In genomic region chr20:17614176-17614811, GRCh38 we compare ENCODE assay signal across 8 cellular contexts. TPM values are rescaled to one million over a fixed set of nuclear protein-coding genes. Genes with fewer than 3 reads are reported as not detected.
DNase-seq lines count a peak whose midpoint lies in the region; TF ChIP-seq lines count a peak whose summit lies in the region.

No MANE protein-coding gene starts in this region.

- H3K27me3 ChIP-seq in layer of hippocampus (ENCODE audit: control insufficient read depth, insufficient read depth, low read length), result no peaks in the 10 kb centered on the region

- TF ChIP-seq CTCF in type B pancreatic cell (conservative IDR thresholded peaks at IDR 0.05), result no peak

- POLR2A ChIA-PET in activated CD4-positive, alpha-beta T cell treated with anti-CD3 and anti-CD28 coated beads, Interleukin-2, amount 10 ng/mL, durations not matched to agents 7 days and 5 days (lab: Charles Lee), result no interaction called here

- peaks cover 41% of the 10 kb centered on the region for H3K4me1 Mint-ChIP-seq in activated CD4-positive, alpha-beta T cell treated with anti-CD3 and anti-CD28 coated beads, Interleukin-2, amount 10 ng/mL, durations not matched to agents 7 days and 5 days
- peaks cover 19% of the 10 kb centered on the region for H3K4me1 Mint-ChIP-seq in activated T-helper 2 cell treated with anti-CD3 and anti-CD28 coated beads, Interferon-gamma antibody, Interleukin-2, Interleukin-4, amounts not matched to agents 10 μg/mL and 5 μg/mL and 100 μg/mL, durations not matched to agents 14 hours and 24 hours and 36 hours (ENCODE audit: low read depth)
- peaks cover 9% of the 10 kb centered on the region for H3K4me1 Mint-ChIP-seq in type B pancreatic cell (ENCODE audit: unreplicated experiment)

- H3K27ac Mint-ChIP-seq in activated CD4-positive, alpha-beta T cell treated with anti-CD3 and anti-CD28 coated beads, Interleukin-2, amount 10 ng/mL, durations not matched to agents 7 days and 5 days, result peak overlapping the region; percentile 46
- H3K27ac Mint-ChIP-seq in activated T-helper 2 cell treated with anti-CD3 and anti-CD28 coated beads, Interferon-gamma antibody, Interleukin-2, Interleukin-4, amounts not matched to agents 10 μg/mL and 5 μg/mL and 100 μg/mL, durations not matched to agents 14 hours and 24 hours and 36 hours, result peak overlapping the region; percentile 28
- peak overlapping the region; percentile 79 for H3K27ac Mint-ChIP-seq in type B pancreatic cell

- intact Hi-C loops in activated T-helper 2 cell treated with anti-CD3 and anti-CD28 coated beads, Interferon-gamma antibody, Interleukin-2, Interleukin-4, amounts not matched to agents 10 μg/mL and 5 μg/mL and 100 μg/mL, durations not matched to agents 14 hours and 24 hours and 36 hours (cut with micrococcal nuclease), result no loop called here

- CTCF ChIA-PET in activated CD4-positive, alpha-beta T cell treated with anti-CD3 and anti-CD28 coated beads, Interleukin-2, amount 10 ng/mL, durations not matched to agents 7 days and 5 days (lab: Charles Lee), result interaction anchor here (1.7 kb wide), 1 partner anchor 73 kb away, joined by 3 read pairs; no protein-coding TSS in a partner anchor

- no peaks in the 10 kb centered on the region for H3K27me3 Mint-ChIP-seq in activated CD4-positive, alpha-beta T cell treated with anti-CD3 and anti-CD28 coated beads, Interleukin-2, amount 10 ng/mL, durations not matched to agents 7 days and 5 days
- H3K27me3 Mint-ChIP-seq in activated T-helper 2 cell treated with anti-CD3 and anti-CD28 coated beads, Interferon-gamma antibody, Interleukin-2, Interleukin-4, amounts not matched to agents 10 μg/mL and 5 μg/mL and 100 μg/mL, durations not matched to agents 14 hours and 24 hours and 36 hours (ENCODE audit: low read depth), result no peaks in the 10 kb centered on the region
- no peaks in the 10 kb centered on the region for H3K27me3 Mint-ChIP-seq in type B pancreatic cell

- no peaks in the 10 kb centered on the region for H3K9me3 Mint-ChIP-seq in activated CD4-positive, alpha-beta T cell treated with anti-CD3 and anti-CD28 coated beads, Interleukin-2, amount 10 ng/mL, durations not matched to agents 7 days and 5 days
- no peaks in the 10 kb centered on the region for H3K9me3 Mint-ChIP-seq in activated T-helper 2 cell treated with anti-CD3 and anti-CD28 coated beads, Interferon-gamma antibody, Interleukin-2, Interleukin-4, amounts not matched to agents 10 μg/mL and 5 μg/mL and 100 μg/mL, durations not matched to agents 14 hours and 24 hours and 36 hours
- no peaks in the 10 kb centered on the region for H3K9me3 Mint-ChIP-seq in type B pancreatic cell

- H3K27ac ChIP-seq in layer of hippocampus (ENCODE audit: low read depth, low read length), result peak overlapping the region; percentile 47

- H3K4me3 Mint-ChIP-seq in activated CD4-positive, alpha-beta T cell treated with anti-CD3 and anti-CD28 coated beads, Interleukin-2, amount 10 ng/mL, durations not matched to agents 7 days and 5 days, result no peak overlapping the region
- H3K4me3 Mint-ChIP-seq in activated T-helper 2 cell treated with anti-CD3 and anti-CD28 coated beads, Interferon-gamma antibody, Interleukin-2, Interleukin-4, amounts not matched to agents 10 μg/mL and 5 μg/mL and 100 μg/mL, durations not matched to agents 14 hours and 24 hours and 36 hours (ENCODE audit: low read depth), result no peak overlapping the region
- peak overlapping the region; percentile 46 for H3K4me3 Mint-ChIP-seq in type B pancreatic cell

- H3K36me3 Mint-ChIP-seq in activated CD4-positive, alpha-beta T cell treated with anti-CD3 and anti-CD28 coated beads, Interleukin-2, amount 10 ng/mL, durations not matched to agents 7 days and 5 days (ENCODE audit: low read depth), result peaks cover 6% of the 10 kb centered on the region
- H3K36me3 Mint-ChIP-seq in activated T-helper 2 cell treated with anti-CD3 and anti-CD28 coated beads, Interferon-gamma antibody, Interleukin-2, Interleukin-4, amounts not matched to agents 10 μg/mL and 5 μg/mL and 100 μg/mL, durations not matched to agents 14 hours and 24 hours and 36 hours (ENCODE audit: low read depth), result peaks cover 17% of the 10 kb centered on the region
- H3K36me3 Mint-ChIP-seq in type B pancreatic cell, result peaks cover 9% of the 10 kb centered on the region

- DNase-seq in activated CD4-positive, alpha-beta T cell treated with anti-CD3 and anti-CD28 coated beads, Interleukin-2, amount 10 ng/mL, durations not matched to agents 7 days and 5 days, result no peak
- no peak for DNase-seq in activated CD4-positive, alpha-beta T cell treated with anti-CD3 and anti-CD28 coated beads for 48 hours
- DNase-seq in activated T-helper 2 cell treated with anti-CD3 and anti-CD28 coated beads, Interferon-gamma antibody, Interleukin-2, Interleukin-4, amounts not matched to agents 10 μg/mL and 5 μg/mL and 100 μg/mL, durations not matched to agents 14 hours and 24 hours and 36 hours (ENCODE audit: low spot score), result peak; percentile 8
- peak; percentile 69 for DNase-seq in type B pancreatic cell (ENCODE audit: extremely low spot score, unreplicated experiment)
- no peak for DNase-seq in SIG-M5 treated with dmso at 0.1 percent for 504 hours (lab: John Stamatoyannopoulos, UW; ENCODE audit: unreplicated experiment)
- no peak for DNase-seq in 8988T
- DNase-seq in NK-92 (lab: John Stamatoyannopoulos, UW; ENCODE audit: unreplicated experiment), result no peak

RNA-seq across cellular contexts. Expression of gene DSTN, which starts 44.4 kb away (rescaled TPM):
- total RNA-seq in activated CD4-positive, alpha-beta T cell treated with anti-CD3 and anti-CD28 coated beads, Interleukin-2, amount 10 ng/mL, durations not matched to agents 7 days and 5 days, result 10 to 100 TPM; 77.4 to 83.3 TPM
- total RNA-seq in activated T-helper 2 cell treated with anti-CD3 and anti-CD28 coated beads, Interferon-gamma antibody, Interleukin-2, Interleukin-4, amounts not matched to agents 10 μg/mL and 5 μg/mL and 100 μg/mL, durations not matched to agents 14 hours and 24 hours and 36 hours, result 61.2 and 64.3 TPM in 2 replicates
- total RNA-seq in type B pancreatic cell (ENCODE audit: low replicate concordance), result 193 and 287 TPM in 2 replicates

Comparison
In these comparisons a context has a peak if more than half of its experiments do, and no peak if none do; other contexts are left out.
1. DNase-seq: peak in activated T-helper 2 cell treated with anti-CD3 and anti-CD28 coated beads, Interferon-gamma antibody, Interleukin-2, Interleukin-4, amounts not matched to agents 10 μg/mL and 5 μg/mL and 100 μg/mL, durations not matched to agents 14 hours and 24 hours and 36 hours (single experiment) and type B pancreatic cell (single experiment); none in activated CD4-positive, alpha-beta T cell treated with anti-CD3 and anti-CD28 coated beads, Interleukin-2, amount 10 ng/mL, durations not matched to agents 7 days and 5 days (single experiment), activated CD4-positive, alpha-beta T cell treated with anti-CD3 and anti-CD28 coated beads for 48 hours (single experiment), SIG-M5 treated with dmso at 0.1 percent for 504 hours (single experiment), 8988T (single experiment) and NK-92 (single experiment).
2. H3K27ac Mint-ChIP-seq: peak in every context shown above with its lines; median percentile 79 in type B pancreatic cell; 46 in activated CD4-positive, alpha-beta T cell treated with anti-CD3 and anti-CD28 coated beads, Interleukin-2, amount 10 ng/mL, durations not matched to agents 7 days and 5 days; 28 in activated T-helper 2 cell treated with anti-CD3 and anti-CD28 coated beads, Interferon-gamma antibody, Interleukin-2, Interleukin-4, amounts not matched to agents 10 μg/mL and 5 μg/mL and 100 μg/mL, durations not matched to agents 14 hours and 24 hours and 36 hours.